ENCODE assay signal across 1 cellular context in genomic region chr10:43262043-43262901, GRCh38.
TF ChIP-seq lines count a peak whose summit lies in the region.

No MANE protein-coding gene starts in this region.

TF ChIP-seq in HEK293T, 16 proteins besides CTCF, POLR2A, EP300 and RAD21 (continued from another document):
- TF ChIP-seq PKNOX1 (IDR thresholded peaks at IDR 0.05) (no peak), FOXM1 (IDR thresholded peaks at IDR 0.05; ENCODE audit: borderline replicate concordance) (no peak), SUZ12 (IDR thresholded peaks at IDR 0.05) (no peak)
